1 cellular context compared by ENCODE assay signal in the genomic region with DNA sequence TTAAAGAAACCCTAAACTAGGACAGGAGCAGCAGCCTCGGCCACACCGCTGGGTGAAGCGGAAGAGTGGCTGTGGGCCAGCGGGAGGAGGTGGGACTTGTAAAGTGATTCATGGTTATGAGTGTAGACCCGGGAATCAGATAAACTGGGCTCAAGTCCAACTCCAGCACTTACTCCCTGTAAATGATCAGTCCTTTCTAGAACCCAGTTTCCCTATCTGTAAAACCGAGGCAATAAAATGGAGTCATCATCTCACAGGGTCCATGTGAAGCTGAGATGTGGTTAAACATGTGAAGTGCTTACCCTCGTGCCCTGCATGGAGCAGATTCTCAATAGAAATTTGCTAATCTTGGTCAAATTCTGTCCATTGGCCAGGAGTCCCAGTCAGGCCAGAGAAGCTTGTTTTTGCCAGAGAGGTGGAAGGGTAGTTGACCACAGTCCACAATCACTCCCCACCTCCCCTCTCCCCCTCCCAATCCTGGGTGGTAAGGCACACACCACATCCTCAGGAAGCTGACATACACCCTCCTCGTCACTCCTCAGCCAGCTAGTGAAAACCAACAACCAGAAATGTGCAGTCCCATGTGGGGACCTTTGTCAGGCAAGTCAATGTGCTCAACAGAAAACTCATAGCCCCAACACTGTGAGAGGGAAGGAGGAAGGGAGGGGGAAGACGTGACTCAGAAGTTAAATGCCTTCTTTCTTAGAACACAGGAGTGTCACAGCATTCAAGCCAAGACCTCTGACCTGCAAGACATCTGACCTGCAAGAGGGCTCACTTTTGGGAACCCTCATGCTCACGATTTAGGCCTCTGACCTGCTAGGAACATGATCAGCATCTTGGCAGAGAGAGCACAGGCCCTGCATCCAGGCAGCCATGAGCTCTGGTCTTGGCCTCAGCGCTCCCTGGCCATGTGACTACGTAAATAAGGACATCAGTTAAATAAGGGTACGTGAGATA.
TF ChIP-seq lines count a peak whose summit lies in the region.

No MANE protein-coding gene starts in this region.

TF ChIP-seq in K562, 482 proteins besides CTCF, POLR2A, EP300 and RAD21 (continued from another document):
- TF ChIP-seq, protein P1, sequence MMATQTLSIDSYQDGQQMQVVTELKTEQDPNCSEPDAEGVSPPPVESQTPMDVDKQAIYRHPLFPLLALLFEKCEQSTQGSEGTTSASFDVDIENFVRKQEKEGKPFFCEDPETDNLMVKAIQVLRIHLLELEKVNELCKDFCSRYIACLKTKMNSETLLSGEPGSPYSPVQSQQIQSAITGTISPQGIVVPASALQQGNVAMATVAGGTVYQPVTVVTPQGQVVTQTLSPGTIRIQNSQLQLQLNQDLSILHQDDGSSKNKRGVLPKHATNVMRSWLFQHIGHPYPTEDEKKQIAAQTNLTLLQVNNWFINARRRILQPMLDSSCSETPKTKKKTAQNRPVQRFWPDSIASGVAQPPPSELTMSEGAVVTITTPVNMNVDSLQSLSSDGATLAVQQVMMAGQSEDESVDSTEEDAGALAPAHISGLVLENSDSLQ (IDR thresholded peaks at IDR 0.05) = peak; percentile 89
- TF ChIP-seq ZNF282 (CRISPR knock-in tag; IDR thresholded peaks at IDR 0.05) = no peak
- TF ChIP-seq MTA3 (IDR thresholded peaks at IDR 0.05; ENCODE audit: borderline replicate concordance) = no peak
- TF ChIP-seq ZNF212 (CRISPR knock-in tag; IDR thresholded peaks at IDR 0.05) = no peak
- peak; percentile 63 for TF ChIP-seq NFIC (IDR thresholded peaks at IDR 0.05)
- TF ChIP-seq FOXA1 (IDR thresholded peaks at IDR 0.05; ENCODE audit: borderline replicate concordance) = no peak
- TF ChIP-seq, protein P2, sequence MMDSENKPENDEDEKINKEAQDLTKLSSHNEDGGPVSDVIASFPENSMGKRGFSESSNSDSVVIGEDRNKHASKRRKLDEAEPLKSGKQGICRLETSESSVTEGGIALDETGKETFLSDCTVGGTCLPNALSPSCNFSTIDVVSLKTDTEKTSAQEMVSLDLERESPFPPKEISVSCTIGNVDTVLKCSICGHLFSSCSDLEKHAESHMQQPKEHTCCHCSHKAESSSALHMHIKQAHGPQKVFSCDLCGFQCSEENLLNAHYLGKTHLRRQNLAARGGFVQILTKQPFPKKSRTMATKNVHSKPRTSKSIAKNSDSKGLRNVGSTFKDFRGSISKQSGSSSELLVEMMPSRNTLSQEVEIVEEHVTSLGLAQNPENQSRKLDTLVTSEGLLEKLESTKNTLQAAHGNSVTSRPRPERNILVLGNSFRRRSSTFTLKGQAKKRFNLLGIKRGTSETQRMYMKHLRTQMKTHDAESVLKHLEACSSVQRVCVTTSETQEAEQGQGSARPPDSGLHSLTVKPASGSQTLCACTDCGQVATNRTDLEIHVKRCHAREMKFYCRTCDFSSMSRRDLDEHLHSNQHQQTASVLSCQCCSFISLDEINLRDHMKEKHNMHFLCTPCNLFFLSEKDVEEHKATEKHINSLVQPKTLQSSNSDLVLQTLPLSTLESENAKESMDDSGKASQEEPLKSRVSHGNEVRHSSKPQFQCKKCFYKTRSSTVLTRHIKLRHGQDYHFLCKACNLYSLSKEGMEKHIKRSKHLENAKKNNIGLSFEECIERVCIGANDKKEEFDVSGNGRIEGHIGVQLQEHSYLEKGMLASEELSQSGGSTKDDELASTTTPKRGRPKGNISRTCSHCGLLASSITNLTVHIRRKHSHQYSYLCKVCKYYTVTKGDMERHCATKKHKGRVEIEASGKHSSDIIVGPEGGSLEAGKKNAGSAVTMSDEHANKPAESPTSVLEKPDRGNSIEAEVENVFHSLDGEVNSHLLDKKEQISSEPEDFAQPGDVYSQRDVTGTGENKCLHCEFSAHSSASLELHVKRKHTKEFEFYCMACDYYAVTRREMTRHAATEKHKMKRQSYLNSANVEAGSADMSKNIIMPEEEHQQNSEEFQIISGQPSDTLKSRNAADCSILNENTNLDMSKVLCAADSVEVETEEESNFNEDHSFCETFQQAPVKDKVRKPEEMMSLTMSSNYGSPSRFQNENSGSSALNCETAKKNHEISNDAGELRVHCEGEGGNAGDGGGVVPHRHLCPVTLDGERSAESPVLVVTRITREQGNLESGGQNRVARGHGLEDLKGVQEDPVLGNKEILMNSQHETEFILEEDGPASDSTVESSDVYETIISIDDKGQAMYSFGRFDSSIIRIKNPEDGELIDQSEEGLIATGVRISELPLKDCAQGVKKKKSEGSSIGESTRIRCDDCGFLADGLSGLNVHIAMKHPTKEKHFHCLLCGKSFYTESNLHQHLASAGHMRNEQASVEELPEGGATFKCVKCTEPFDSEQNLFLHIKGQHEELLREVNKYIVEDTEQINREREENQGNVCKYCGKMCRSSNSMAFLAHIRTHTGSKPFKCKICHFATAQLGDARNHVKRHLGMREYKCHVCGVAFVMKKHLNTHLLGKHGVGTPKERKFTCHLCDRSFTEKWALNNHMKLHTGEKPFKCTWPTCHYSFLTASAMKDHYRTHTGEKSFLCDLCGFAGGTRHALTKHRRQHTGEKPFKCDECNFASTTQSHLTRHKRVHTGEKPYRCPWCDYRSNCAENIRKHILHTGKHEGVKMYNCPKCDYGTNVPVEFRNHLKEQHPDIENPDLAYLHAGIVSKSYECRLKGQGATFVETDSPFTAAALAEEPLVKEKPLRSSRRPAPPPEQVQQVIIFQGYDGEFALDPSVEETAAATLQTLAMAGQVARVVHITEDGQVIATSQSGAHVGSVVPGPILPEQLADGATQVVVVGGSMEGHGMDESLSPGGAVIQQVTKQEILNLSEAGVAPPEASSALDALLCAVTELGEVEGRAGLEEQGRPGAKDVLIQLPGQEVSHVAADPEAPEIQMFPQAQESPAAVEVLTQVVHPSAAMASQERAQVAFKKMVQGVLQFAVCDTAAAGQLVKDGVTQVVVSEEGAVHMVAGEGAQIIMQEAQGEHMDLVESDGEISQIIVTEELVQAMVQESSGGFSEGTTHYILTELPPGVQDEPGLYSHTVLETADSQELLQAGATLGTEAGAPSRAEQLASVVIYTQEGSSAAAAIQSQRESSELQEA (IDR thresholded peaks at IDR 0.05; ENCODE audit: low read depth) = no peak
- TF ChIP-seq, protein P3, sequence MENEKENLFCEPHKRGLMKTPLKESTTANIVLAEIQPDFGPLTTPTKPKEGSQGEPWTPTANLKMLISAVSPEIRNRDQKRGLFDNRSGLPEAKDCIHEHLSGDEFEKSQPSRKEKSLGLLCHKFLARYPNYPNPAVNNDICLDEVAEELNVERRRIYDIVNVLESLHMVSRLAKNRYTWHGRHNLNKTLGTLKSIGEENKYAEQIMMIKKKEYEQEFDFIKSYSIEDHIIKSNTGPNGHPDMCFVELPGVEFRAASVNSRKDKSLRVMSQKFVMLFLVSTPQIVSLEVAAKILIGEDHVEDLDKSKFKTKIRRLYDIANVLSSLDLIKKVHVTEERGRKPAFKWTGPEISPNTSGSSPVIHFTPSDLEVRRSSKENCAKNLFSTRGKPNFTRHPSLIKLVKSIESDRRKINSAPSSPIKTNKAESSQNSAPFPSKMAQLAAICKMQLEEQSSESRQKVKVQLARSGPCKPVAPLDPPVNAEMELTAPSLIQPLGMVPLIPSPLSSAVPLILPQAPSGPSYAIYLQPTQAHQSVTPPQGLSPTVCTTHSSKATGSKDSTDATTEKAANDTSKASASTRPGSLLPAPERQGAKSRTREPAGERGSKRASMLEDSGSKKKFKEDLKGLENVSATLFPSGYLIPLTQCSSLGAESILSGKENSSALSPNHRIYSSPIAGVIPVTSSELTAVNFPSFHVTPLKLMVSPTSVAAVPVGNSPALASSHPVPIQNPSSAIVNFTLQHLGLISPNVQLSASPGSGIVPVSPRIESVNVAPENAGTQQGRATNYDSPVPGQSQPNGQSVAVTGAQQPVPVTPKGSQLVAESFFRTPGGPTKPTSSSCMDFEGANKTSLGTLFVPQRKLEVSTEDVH (IDR thresholded peaks at IDR 0.05; ENCODE audit: low read depth, partially characterized antibody) = no peak
- TF ChIP-seq TEAD1 (CRISPR knock-in tag; IDR thresholded peaks at IDR 0.05) = 0 out of 4 replicates have a peak, but pooled peaks of 1 of the 2 experiments have one; percentile 25
- no peak for TF ChIP-seq ZFP30 (CRISPR knock-in tag; IDR thresholded peaks at IDR 0.05; ENCODE audit: borderline replicate concordance)
- no peak for TF ChIP-seq MTA2 (IDR thresholded peaks at IDR 0.05; ENCODE audit: low read depth)
- peak; percentile 33; the same call in 1 of the 2 replicates for TF ChIP-seq GABPB1 (CRISPR knock-in tag; IDR thresholded peaks at IDR 0.05)
- TF ChIP-seq ZFPM2 (CRISPR knock-in tag; IDR thresholded peaks at IDR 0.05) = no peak
- TF ChIP-seq, protein P4, sequence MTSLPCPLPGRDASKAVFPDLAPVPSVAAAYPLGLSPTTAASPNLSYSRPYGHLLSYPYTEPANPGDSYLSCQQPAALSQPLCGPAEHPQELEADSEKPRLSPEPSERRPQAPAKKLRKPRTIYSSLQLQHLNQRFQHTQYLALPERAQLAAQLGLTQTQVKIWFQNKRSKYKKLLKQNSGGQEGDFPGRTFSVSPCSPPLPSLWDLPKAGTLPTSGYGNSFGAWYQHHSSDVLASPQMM (CRISPR knock-in tag; IDR thresholded peaks at IDR 0.05) = no peak
- no peak for TF ChIP-seq POLR3G (IDR thresholded peaks at IDR 0.05; ENCODE audit: extremely low read depth, insufficient read length, insufficient replicate concordance)
- TF ChIP-seq, protein P5, sequence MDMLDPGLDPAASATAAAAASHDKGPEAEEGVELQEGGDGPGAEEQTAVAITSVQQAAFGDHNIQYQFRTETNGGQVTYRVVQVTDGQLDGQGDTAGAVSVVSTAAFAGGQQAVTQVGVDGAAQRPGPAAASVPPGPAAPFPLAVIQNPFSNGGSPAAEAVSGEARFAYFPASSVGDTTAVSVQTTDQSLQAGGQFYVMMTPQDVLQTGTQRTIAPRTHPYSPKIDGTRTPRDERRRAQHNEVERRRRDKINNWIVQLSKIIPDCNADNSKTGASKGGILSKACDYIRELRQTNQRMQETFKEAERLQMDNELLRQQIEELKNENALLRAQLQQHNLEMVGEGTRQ (CRISPR knock-in tag; IDR thresholded peaks at IDR 0.05) = 0 out of 2 replicates have a peak, but pooled peaks have one; percentile 3
- TF ChIP-seq PHF20 (IDR thresholded peaks at IDR 0.05; ENCODE audit: partially characterized antibody) = no peak
- no peak for TF ChIP-seq ARID2 (IDR thresholded peaks at IDR 0.05)
- no peak for TF ChIP-seq NR2C2 (CRISPR knock-in tag; IDR thresholded peaks at IDR 0.05)
- TF ChIP-seq NR2C2 (tag; IDR thresholded peaks at IDR 0.05) = peak; percentile 69; the same call in 1 of the 2 replicates
- TF ChIP-seq, protein P6, sequence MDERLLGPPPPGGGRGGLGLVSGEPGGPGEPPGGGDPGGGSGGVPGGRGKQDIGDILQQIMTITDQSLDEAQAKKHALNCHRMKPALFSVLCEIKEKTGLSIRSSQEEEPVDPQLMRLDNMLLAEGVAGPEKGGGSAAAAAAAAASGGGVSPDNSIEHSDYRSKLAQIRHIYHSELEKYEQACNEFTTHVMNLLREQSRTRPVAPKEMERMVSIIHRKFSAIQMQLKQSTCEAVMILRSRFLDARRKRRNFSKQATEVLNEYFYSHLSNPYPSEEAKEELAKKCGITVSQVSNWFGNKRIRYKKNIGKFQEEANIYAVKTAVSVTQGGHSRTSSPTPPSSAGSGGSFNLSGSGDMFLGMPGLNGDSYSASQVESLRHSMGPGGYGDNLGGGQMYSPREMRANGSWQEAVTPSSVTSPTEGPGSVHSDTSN (CRISPR knock-in tag; IDR thresholded peaks at IDR 0.05; ENCODE audit: low read depth) = no peak
- TF ChIP-seq, protein P6 (tag; conservative IDR thresholded peaks at IDR 0.05; ENCODE audit: low read depth) = peak; percentile 90
- TF ChIP-seq, protein P7, sequence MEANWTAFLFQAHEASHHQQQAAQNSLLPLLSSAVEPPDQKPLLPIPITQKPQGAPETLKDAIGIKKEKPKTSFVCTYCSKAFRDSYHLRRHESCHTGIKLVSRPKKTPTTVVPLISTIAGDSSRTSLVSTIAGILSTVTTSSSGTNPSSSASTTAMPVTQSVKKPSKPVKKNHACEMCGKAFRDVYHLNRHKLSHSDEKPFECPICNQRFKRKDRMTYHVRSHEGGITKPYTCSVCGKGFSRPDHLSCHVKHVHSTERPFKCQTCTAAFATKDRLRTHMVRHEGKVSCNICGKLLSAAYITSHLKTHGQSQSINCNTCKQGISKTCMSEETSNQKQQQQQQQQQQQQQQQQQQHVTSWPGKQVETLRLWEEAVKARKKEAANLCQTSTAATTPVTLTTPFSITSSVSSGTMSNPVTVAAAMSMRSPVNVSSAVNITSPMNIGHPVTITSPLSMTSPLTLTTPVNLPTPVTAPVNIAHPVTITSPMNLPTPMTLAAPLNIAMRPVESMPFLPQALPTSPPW (CRISPR knock-in tag; IDR thresholded peaks at IDR 0.05) = peak; percentile 49
- TF ChIP-seq LARP7 (IDR thresholded peaks at IDR 0.05) = no peak
